In genomic region chr5:125501396-125501795, GRCh38 we compare ENCODE assay signal across 19 cellular contexts.
A peak's percentile ranks its signal among the peaks of the same experiment; 100 is the strongest.
DNase-seq lines count a peak whose midpoint lies in the region; ATAC-seq and TF ChIP-seq lines count a peak whose summit lies in the region.
"Had no signal": no experiment of that assay in that cellular context is flagged by ENCODE, and none has a peak within 500 bp of the region (broad histone marks: within the 10 kb centered on the region; RNA-seq: fewer than 3 reads in every experiment).

No MANE protein-coding gene starts in this region.

- H3K14ac ChIP-seq in neuronal stem cell (ENCODE audit: low read length): no peak overlapping the region

- no peak overlapping the region for H4K8ac ChIP-seq in neuronal stem cell (ENCODE audit: low read depth, low read length)

- CTCF ChIA-PET in mammary epithelial cell (lab: Charles Lee; ENCODE audit: low non-redundant PET): no interaction called here

- intact Hi-C loops in mammary epithelial cell (cut with micrococcal nuclease) (no loop called here), breast epithelium (cut with DNase I; ENCODE audit: low total_unique reads) (no loop called here)

- no peak overlapping the region for H3K4me2 ChIP-seq in mammary epithelial cell (ENCODE audit: insufficient read depth, low read depth, low read length)
- no peak overlapping the region for H3K4me2 ChIP-seq in neuronal stem cell (ENCODE audit: insufficient read depth, low read length, poor library complexity, severe bottlenecking)

- TF ChIP-seq CTCF in mammary epithelial cell (conservative IDR thresholded peaks at IDR 0.05 in 1 of 2, IDR thresholded peaks at IDR 0.05 in 1 of 2; ENCODE audit: extremely low read depth in 1 of 2, insufficient read depth in 1 of 2, low read depth in 1 of 2, low read length in 2 of 2) (no peak), breast epithelium (IDR thresholded peaks at IDR 0.05) (no peak)

- no peak overlapping the region for H3K4ac ChIP-seq in neuronal stem cell (ENCODE audit: low read length)

- dilution Hi-C loops in mammary epithelial cell (cut with HindIII; ENCODE audit: low sequenced_read_pairs): no loop called here

- DNase-seq in mammary epithelial cell: no peak
- DNase-seq in breast epithelium (ENCODE audit: low spot score in 2 of 2): no peak
- no peak for DNase-seq in neuronal stem cell (ENCODE audit: low spot score)
- DNase-seq in NCI-H2171 (lab: John Stamatoyannopoulos, UW): no peak
- no peak for DNase-seq in MG63
- DNase-seq: 8988T; BE2C; CD4-positive, CD25-positive, alpha-beta regulatory T cell; COR-L47; DMS 273 treated with DMSO at 0.1 percent for 48 hours; Kasumi-1; NCI-H1105; NCI-H2081; NCI-H446 treated with DMSO at 0.1 percent for 48 hours; NCI-H69; SHP77 had no signal

- H2AFZ ChIP-seq in mammary epithelial cell (ENCODE audit: low read depth, low read length) (peak overlapping the region; percentile 24), neuronal stem cell (ENCODE audit: low read length) (peak overlapping the region; percentile 35)

- no peak overlapping the region for H2BK120ac ChIP-seq in neuronal stem cell (ENCODE audit: low read depth, low read length)

- no peak for TF ChIP-seq POLR2A in breast epithelium (IDR thresholded peaks at IDR 0.05)

- no peak overlapping the region for H3K27ac ChIP-seq in mammary epithelial cell (ENCODE audit: insufficient read depth, low read depth, low read length)
- no peak overlapping the region for H3K27ac ChIP-seq in breast epithelium
- H3K27ac ChIP-seq in cingulate gyrus (ENCODE audit: low read depth, low read length): peak overlapping the region; percentile 92
- H3K27ac ChIP-seq in neuronal stem cell (replicated peaks; ENCODE audit: low read length): no peak overlapping the region

- no TSS peak for BruUV-seq in mammary epithelial cell (replicated peaks; lab: Mats Ljungman, UMichigan)

- no peaks in the 10 kb centered on the region for H3K79me2 ChIP-seq in mammary epithelial cell (ENCODE audit: insufficient read depth, low read length)

- H2BK5ac ChIP-seq in neuronal stem cell (ENCODE audit: low read length): no peak overlapping the region

- H3K36me3 ChIP-seq in mammary epithelial cell (ENCODE audit: insufficient read depth, low read length): no peaks in the 10 kb centered on the region
- H3K36me3 ChIP-seq in breast epithelium: no peaks in the 10 kb centered on the region
- no peaks in the 10 kb centered on the region for H3K36me3 ChIP-seq in neuronal stem cell (replicated peaks in 1 of 2; ENCODE audit: control insufficient read depth in 2 of 2, insufficient read depth in 2 of 2, low read length in 2 of 2)
- H3K36me3 ChIP-seq in MG63: no peaks in the 10 kb centered on the region
- H3K36me3 ChIP-seq: BE2C had no signal

- H3K23ac ChIP-seq in neuronal stem cell (ENCODE audit: low read depth, low read length, poor library complexity): no peak overlapping the region

- no peak overlapping the region for H2AK5ac ChIP-seq in neuronal stem cell (ENCODE audit: low read depth, low read length)

- no peaks in the 10 kb centered on the region for H3K79me1 ChIP-seq in neuronal stem cell (ENCODE audit: low read depth, low read length)

- H3K4me1 ChIP-seq in mammary epithelial cell (ENCODE audit: insufficient read depth, low read length) (no peaks in the 10 kb centered on the region), breast epithelium (no peaks in the 10 kb centered on the region), neuronal stem cell (ENCODE audit: control insufficient read depth in 2 of 2, insufficient read depth in 1 of 2, low read depth in 1 of 2, low read length in 2 of 2) (peaks cover 6 to 10% of the 10 kb centered on the region in 2 donors)
- H3K4me1 ChIP-seq: BE2C had no signal

- H2BK15ac ChIP-seq in neuronal stem cell (ENCODE audit: low read length): no peak overlapping the region

- H4K20me1 ChIP-seq in mammary epithelial cell (ENCODE audit: insufficient read depth, low read length): no peaks in the 10 kb centered on the region

- H4K91ac ChIP-seq in neuronal stem cell (ENCODE audit: low read depth, low read length, poor library complexity): no peak overlapping the region

- ATAC-seq in HG02885 (IDR thresholded peaks at IDR 0.05; ENCODE audit: poor library complexity, unreplicated experiment) (no peak), HG03565 (IDR thresholded peaks at IDR 0.05; ENCODE audit: unreplicated experiment) (no peak)

- WGBS in mammary epithelial cell (ENCODE audit: low coverage, missing lambda C conversion rate): 3% methylated on average over 2 of the region's 2 CpGs
- no CpG with 5 or more reads among the region's 2 CpGs for WGBS in neuronal stem cell (ENCODE audit: extremely low coverage in 2 of 2, insufficient read length in 2 of 2, insufficient replicate concordance in 1 of 2), 2 donors

- no peaks in the 10 kb centered on the region for H3K9me3 ChIP-seq in mammary epithelial cell (replicated peaks; ENCODE audit: insufficient read depth, low read length)
- no peaks in the 10 kb centered on the region for H3K9me3 ChIP-seq in breast epithelium
- H3K9me3 ChIP-seq in neuronal stem cell (replicated peaks in 1 of 2; ENCODE audit: control insufficient read depth in 2 of 2, insufficient read depth in 1 of 2, low read depth in 1 of 2, low read length in 2 of 2): no peaks in the 10 kb centered on the region
- H3K9me3 ChIP-seq in MG63: no peaks in the 10 kb centered on the region
- H3K9me3 ChIP-seq: BE2C had no signal

- no peak overlapping the region for H2BK12ac ChIP-seq in neuronal stem cell (ENCODE audit: low read length)

- in situ Hi-C loops in mammary epithelial cell (cut with MboI; ENCODE audit: low sequenced_read_pairs in 2 of 2): no loop called here

- H3K27me3 ChIP-seq in mammary epithelial cell (ENCODE audit: insufficient read depth, low read length) (no peaks in the 10 kb centered on the region), breast epithelium (no peaks in the 10 kb centered on the region), neuronal stem cell (ENCODE audit: control insufficient read depth in 3 of 3, insufficient read depth in 3 of 3, low read depth in 1 of 3, low read length in 3 of 3) (no peaks in the 10 kb centered on the region), MG63 (no peaks in the 10 kb centered on the region)
- H3K27me3 ChIP-seq: BE2C had no signal

- H3K4me3 ChIP-seq in mammary epithelial cell (replicated peaks in 1 of 3; ENCODE audit: insufficient read depth in 1 of 3, low read depth in 2 of 3, low read length in 3 of 3): no peak overlapping the region
- no peak overlapping the region for H3K4me3 ChIP-seq in breast epithelium
- H3K4me3 ChIP-seq in neuronal stem cell (ENCODE audit: low read length in 2 of 2): no peak overlapping the region
- H3K4me3 ChIP-seq in MG63: no peak overlapping the region

- H3K9ac ChIP-seq in mammary epithelial cell (ENCODE audit: insufficient read depth, low read length): no peak overlapping the region
- H3K9ac ChIP-seq in neuronal stem cell (ENCODE audit: low read depth, low read length, poor library complexity): no peak overlapping the region

- H3K18ac ChIP-seq in neuronal stem cell (ENCODE audit: low read length): no peak overlapping the region
